1 cellular context compared by ENCODE assay signal in the genomic region with DNA sequence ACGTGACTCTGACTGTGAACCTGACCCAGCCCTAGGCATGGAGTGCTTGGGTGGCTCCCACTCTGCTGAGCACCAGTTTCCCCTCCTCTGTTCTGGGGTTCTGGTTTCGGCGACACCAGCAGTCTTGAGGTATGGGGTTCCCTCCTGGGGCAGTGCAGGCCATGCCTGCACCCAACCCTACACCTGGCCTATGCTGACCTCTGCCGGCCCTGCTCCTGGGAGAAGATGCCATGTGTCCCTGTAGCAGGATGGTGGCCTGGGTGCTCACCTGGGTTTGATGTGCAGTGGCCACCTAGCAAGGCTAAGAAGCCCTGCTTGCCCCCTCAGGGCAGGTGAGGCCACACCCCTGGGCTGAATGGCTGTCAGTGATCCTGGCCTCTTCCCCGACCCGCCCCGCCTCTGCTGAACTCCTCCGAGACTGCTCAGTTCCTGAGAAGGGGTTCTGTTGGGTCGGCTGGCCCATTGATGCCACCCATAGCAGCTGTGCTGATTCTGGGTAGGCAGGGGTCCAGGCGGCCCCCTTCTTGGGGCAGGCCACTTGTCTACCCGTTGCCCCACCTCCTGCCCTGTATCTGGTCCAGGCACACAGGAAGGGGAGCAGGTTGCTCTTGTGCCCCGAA.
TF ChIP-seq lines count a peak whose summit lies in the region.

No MANE protein-coding gene starts in this region.

TF ChIP-seq in WTC11, 78 proteins besides CTCF, POLR2A, EP300 and RAD21 (continued from another document):
- TF ChIP-seq, protein P1, sequence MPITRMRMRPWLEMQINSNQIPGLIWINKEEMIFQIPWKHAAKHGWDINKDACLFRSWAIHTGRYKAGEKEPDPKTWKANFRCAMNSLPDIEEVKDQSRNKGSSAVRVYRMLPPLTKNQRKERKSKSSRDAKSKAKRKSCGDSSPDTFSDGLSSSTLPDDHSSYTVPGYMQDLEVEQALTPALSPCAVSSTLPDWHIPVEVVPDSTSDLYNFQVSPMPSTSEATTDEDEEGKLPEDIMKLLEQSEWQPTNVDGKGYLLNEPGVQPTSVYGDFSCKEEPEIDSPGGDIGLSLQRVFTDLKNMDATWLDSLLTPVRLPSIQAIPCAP (CRISPR knock-in tag; IDR thresholded peaks at IDR 0.05) = no peak
- TF ChIP-seq NR2C2 (CRISPR knock-in tag; IDR thresholded peaks at IDR 0.05) = no peak
- TF ChIP-seq, protein P2, sequence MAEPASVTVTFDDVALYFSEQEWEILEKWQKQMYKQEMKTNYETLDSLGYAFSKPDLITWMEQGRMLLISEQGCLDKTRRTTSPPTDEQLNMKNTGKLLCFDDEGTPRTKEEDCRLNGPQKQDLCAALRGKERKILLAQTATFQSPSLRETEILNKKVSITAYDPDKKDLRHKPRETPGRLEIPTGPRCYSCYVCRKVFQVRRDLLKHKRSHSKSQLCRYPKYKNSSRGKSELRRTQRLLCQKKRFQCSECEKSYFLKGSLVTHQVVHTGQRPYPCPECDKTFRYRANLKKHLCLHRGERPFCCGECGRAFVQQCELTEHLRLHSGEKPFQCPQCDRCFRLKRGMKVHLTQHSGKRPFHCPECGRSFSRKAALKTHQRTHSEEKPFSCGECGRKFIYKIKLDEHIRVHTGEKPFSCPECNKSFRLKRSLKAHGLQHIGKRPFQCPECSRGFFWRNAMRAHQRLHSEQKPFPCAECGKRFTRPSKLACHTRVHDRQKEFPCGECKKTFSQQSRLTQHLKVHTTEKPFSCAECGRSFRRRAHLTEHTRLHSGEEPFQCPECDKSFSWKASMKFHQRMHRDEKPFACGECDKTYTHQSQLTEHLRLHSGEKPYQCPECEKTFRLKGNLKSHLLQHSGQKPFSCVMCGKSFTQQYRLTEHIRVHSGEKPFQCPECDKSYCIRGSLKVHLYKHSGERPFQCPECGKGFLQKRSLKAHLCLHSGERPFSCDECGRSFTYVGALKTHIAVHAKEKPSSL (CRISPR knock-in tag; conservative IDR thresholded peaks at IDR 0.05) = no peak
- TF ChIP-seq, protein P3, sequence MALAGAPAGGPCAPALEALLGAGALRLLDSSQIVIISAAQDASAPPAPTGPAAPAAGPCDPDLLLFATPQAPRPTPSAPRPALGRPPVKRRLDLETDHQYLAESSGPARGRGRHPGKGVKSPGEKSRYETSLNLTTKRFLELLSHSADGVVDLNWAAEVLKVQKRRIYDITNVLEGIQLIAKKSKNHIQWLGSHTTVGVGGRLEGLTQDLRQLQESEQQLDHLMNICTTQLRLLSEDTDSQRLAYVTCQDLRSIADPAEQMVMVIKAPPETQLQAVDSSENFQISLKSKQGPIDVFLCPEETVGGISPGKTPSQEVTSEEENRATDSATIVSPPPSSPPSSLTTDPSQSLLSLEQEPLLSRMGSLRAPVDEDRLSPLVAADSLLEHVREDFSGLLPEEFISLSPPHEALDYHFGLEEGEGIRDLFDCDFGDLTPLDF (CRISPR knock-in tag; IDR thresholded peaks at IDR 0.05) = no peak
- TF ChIP-seq KAT7 (CRISPR knock-in tag; IDR thresholded peaks at IDR 0.05; ENCODE audit: borderline replicate concordance) = no peak
- TF ChIP-seq RELA (CRISPR knock-in tag; IDR thresholded peaks at IDR 0.05; ENCODE audit: borderline replicate concordance) = no peak
- TF ChIP-seq, protein P4, sequence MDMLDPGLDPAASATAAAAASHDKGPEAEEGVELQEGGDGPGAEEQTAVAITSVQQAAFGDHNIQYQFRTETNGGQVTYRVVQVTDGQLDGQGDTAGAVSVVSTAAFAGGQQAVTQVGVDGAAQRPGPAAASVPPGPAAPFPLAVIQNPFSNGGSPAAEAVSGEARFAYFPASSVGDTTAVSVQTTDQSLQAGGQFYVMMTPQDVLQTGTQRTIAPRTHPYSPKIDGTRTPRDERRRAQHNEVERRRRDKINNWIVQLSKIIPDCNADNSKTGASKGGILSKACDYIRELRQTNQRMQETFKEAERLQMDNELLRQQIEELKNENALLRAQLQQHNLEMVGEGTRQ (CRISPR knock-in tag; IDR thresholded peaks at IDR 0.05) = no peak
- no peak for TF ChIP-seq ETV6 (CRISPR knock-in tag; IDR thresholded peaks at IDR 0.05)
- no peak for TF ChIP-seq SMAD4 (CRISPR knock-in tag; IDR thresholded peaks at IDR 0.05)
- TF ChIP-seq, protein P5, sequence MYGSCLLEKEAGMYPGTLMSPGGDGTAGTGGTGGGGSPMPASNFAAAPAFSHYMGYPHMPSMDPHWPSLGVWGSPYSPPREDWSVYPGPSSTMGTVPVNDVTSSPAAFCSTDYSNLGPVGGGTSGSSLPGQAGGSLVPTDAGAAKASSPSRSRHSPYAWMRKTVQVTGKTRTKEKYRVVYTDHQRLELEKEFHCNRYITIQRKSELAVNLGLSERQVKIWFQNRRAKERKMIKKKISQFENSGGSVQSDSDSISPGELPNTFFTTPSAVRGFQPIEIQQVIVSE (CRISPR knock-in tag; IDR thresholded peaks at IDR 0.05; ENCODE audit: borderline replicate concordance) = no peak
- TF ChIP-seq, protein P6, sequence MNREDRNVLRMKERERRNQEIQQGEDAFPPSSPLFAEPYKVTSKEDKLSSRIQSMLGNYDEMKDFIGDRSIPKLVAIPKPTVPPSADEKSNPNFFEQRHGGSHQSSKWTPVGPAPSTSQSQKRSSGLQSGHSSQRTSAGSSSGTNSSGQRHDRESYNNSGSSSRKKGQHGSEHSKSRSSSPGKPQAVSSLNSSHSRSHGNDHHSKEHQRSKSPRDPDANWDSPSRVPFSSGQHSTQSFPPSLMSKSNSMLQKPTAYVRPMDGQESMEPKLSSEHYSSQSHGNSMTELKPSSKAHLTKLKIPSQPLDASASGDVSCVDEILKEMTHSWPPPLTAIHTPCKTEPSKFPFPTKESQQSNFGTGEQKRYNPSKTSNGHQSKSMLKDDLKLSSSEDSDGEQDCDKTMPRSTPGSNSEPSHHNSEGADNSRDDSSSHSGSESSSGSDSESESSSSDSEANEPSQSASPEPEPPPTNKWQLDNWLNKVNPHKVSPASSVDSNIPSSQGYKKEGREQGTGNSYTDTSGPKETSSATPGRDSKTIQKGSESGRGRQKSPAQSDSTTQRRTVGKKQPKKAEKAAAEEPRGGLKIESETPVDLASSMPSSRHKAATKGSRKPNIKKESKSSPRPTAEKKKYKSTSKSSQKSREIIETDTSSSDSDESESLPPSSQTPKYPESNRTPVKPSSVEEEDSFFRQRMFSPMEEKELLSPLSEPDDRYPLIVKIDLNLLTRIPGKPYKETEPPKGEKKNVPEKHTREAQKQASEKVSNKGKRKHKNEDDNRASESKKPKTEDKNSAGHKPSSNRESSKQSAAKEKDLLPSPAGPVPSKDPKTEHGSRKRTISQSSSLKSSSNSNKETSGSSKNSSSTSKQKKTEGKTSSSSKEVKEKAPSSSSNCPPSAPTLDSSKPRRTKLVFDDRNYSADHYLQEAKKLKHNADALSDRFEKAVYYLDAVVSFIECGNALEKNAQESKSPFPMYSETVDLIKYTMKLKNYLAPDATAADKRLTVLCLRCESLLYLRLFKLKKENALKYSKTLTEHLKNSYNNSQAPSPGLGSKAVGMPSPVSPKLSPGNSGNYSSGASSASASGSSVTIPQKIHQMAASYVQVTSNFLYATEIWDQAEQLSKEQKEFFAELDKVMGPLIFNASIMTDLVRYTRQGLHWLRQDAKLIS (CRISPR knock-in tag; IDR thresholded peaks at IDR 0.05; ENCODE audit: borderline replicate concordance) = no peak
- TF ChIP-seq JUN (CRISPR knock-in tag; IDR thresholded peaks at IDR 0.05) = no peak
- TF ChIP-seq, protein P7, sequence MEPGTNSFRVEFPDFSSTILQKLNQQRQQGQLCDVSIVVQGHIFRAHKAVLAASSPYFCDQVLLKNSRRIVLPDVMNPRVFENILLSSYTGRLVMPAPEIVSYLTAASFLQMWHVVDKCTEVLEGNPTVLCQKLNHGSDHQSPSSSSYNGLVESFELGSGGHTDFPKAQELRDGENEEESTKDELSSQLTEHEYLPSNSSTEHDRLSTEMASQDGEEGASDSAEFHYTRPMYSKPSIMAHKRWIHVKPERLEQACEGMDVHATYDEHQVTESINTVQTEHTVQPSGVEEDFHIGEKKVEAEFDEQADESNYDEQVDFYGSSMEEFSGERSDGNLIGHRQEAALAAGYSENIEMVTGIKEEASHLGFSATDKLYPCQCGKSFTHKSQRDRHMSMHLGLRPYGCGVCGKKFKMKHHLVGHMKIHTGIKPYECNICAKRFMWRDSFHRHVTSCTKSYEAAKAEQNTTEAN (CRISPR knock-in tag; IDR thresholded peaks at IDR 0.05) = no peak
- no peak for TF ChIP-seq TCF7 (CRISPR knock-in tag; IDR thresholded peaks at IDR 0.05; ENCODE audit: low read depth)
- no peak for TF ChIP-seq PRRX2 (CRISPR knock-in tag; IDR thresholded peaks at IDR 0.05)
- TF ChIP-seq ZBTB21 (CRISPR knock-in tag; IDR thresholded peaks at IDR 0.05; ENCODE audit: borderline replicate concordance) = no peak
